Comparison of ENCODE assay signal across 30 cellular contexts in genomic region chr15:95887666-95888480, GRCh38.
DNase-seq lines count a peak whose midpoint lies in the region; ATAC-seq, FAIRE-seq and TF ChIP-seq lines count a peak whose summit lies in the region.
"Had no signal": no experiment of that assay in that cellular context is flagged by ENCODE, and none has a peak within 500 bp of the region (broad histone marks: within the 10 kb centered on the region; RNA-seq: fewer than 3 reads in every experiment).

No MANE protein-coding gene starts in this region.

- H3K27ac ChIP-seq in SJCRH30 (peak overlapping the region; percentile 67), epithelial cell of prostate (peak overlapping the region; percentile 23), osteoblast (ENCODE audit: low read depth, low read length) (no peak overlapping the region)
- H3K27ac ChIP-seq: adrenal gland, dorsolateral prefrontal cortex, gastrocnemius medialis, spleen had no signal

- ATAC-seq in GM18858 (IDR thresholded peaks at IDR 0.05; ENCODE audit: unreplicated experiment), result no peak
- ATAC-seq: activated CD4-positive, CD25-positive, alpha-beta regulatory T cell treated with anti-CD3 and anti-CD28 coated beads, Interleukin-2, amount 50 U/mL, for 24 hours; gastrocnemius medialis; GM12878; stimulated activated naive CD8-positive, alpha-beta T cell treated with anti-CD3 and anti-CD28 coated beads, Interleukin-15, Interleukin-2, amounts not matched to agents 100 U/mL and 50 U/mL, for 24 hours had no signal

- no peak for FAIRE-seq in H54 (lab: Jason Lieb, UNC)
- FAIRE-seq: GM12878 had no signal

- no peaks in the 10 kb centered on the region for H3K36me3 Mint-ChIP-seq in HFFc6 (ENCODE audit: low read depth)
- H3K36me3 Mint-ChIP-seq: CD4-positive, alpha-beta memory T cell had no signal

- TF ChIP-seq POLR2A in H54 (IDR thresholded peaks at IDR 0.05; ENCODE audit: low read depth, low read length), result no peak

- no peaks in the 10 kb centered on the region for H3K9me3 Mint-ChIP-seq in HFFc6

- H3K27me3 Mint-ChIP-seq in HFFc6 (ENCODE audit: insufficient read depth), result no peaks in the 10 kb centered on the region; the same call in 1 of the 2 replicates
- H3K27me3 Mint-ChIP-seq: activated CD4-positive, alpha-beta memory T cell treated with anti-CD3 and anti-CD28 coated beads, Interleukin-2, amount 10 ng/mL, durations not matched to agents 7 days and 5 days; CD4-positive, alpha-beta memory T cell had no signal

- H2AFZ ChIP-seq in osteoblast (ENCODE audit: low read length), result no peak overlapping the region

- H3K4me1 Mint-ChIP-seq in HFFc6 (ENCODE audit: low read depth), result peaks cover 46% of the 10 kb centered on the region
- H3K4me1 Mint-ChIP-seq: activated CD4-positive, alpha-beta memory T cell treated with anti-CD3 and anti-CD28 coated beads, Interleukin-2, amount 10 ng/mL, durations not matched to agents 7 days and 5 days; CD4-positive, alpha-beta memory T cell had no signal

- DNase-seq in HFFc6 (peak; percentile 24), SJCRH30 (peak; percentile 40 to 78), epithelial cell of prostate (ENCODE audit: low read depth, low spot score) (no peak), osteoblast (ENCODE audit: insufficient read length, low spot score, missing footprints) (no peak), ureter (ENCODE audit: low spot score) (no peak), NCI-H526 treated with DMSO at 0.1 percent for 48 hours (lab: John Stamatoyannopoulos, UW) (no peak), H54 (ENCODE audit: insufficient read length, low spot score) (no peak)
- DNase-seq: activated CD4-positive, alpha-beta memory T cell treated with anti-CD3 and anti-CD28 coated beads, Interleukin-2, amount 10 ng/mL, durations not matched to agents 7 days and 5 days; activated gamma-delta T cell; activated T-cell treated with anti-CD3 and anti-CD28 coated beads for 4 hours; adrenal gland; CD4-positive, alpha-beta memory T cell; dorsolateral prefrontal cortex; erythroblast; gastrocnemius medialis; islet precursor cell; MG63; NCI-H1436; NCI-H2107; NCI-H69; occipital lobe; retina; Right ventricle myocardium superior; spleen; stimulated activated CD4-positive, alpha-beta T cell treated with anti-CD3 and anti-CD28 coated beads, Interleukin-4, amount 100 ng/mL, for 4 hours; stimulated activated naive CD8-positive, alpha-beta T cell treated with anti-CD3 and anti-CD28 coated beads, Interleukin-15, Interleukin-2, amounts not matched to agents 100 U/mL and 50 U/mL, for 24 hours had no signal

- H3K36me3 ChIP-seq in SJCRH30, result no peaks in the 10 kb centered on the region
- H3K36me3 ChIP-seq in osteoblast (ENCODE audit: insufficient read depth, low read length), result no peaks in the 10 kb centered on the region
- H3K36me3 ChIP-seq: adrenal gland, gastrocnemius medialis, MG63, spleen had no signal

- no peak for TF ChIP-seq CTCF in HFFc6 (IDR thresholded peaks at IDR 0.05)
- TF ChIP-seq CTCF in osteoblast (IDR thresholded peaks at IDR 0.05; ENCODE audit: extremely low read depth, low read depth, low read length), result no peak

- peak overlapping the region; percentile 51 for H3K27ac Mint-ChIP-seq in HFFc6
- H3K27ac Mint-ChIP-seq: activated CD4-positive, alpha-beta memory T cell treated with anti-CD3 and anti-CD28 coated beads, Interleukin-2, amount 10 ng/mL, durations not matched to agents 7 days and 5 days; CD4-positive, alpha-beta memory T cell had no signal

- peak overlapping the region; percentile 45 for H3K4me3 Mint-ChIP-seq in HFFc6
- H3K4me3 Mint-ChIP-seq: activated CD4-positive, alpha-beta memory T cell treated with anti-CD3 and anti-CD28 coated beads, Interleukin-2, amount 10 ng/mL, durations not matched to agents 7 days and 5 days; CD4-positive, alpha-beta memory T cell had no signal

- H4K20me1 ChIP-seq in osteoblast (ENCODE audit: insufficient read depth, low read length), result no peaks in the 10 kb centered on the region

- no peaks in the 10 kb centered on the region for H3K27me3 ChIP-seq in SJCRH30
- H3K27me3 ChIP-seq in osteoblast (ENCODE audit: insufficient read depth, low read length), result no peaks in the 10 kb centered on the region
- H3K27me3 ChIP-seq: adrenal gland, gastrocnemius medialis, MG63, spleen had no signal

- 0 out of 2 replicates have a peak, but pooled peaks cover 4% of the 10 kb centered on the region for H3K9me3 ChIP-seq in SJCRH30 (replicated peaks)
- no peaks in the 10 kb centered on the region for H3K9me3 ChIP-seq in osteoblast (ENCODE audit: low read depth, low read length)
- H3K9me3 ChIP-seq: adrenal gland, gastrocnemius medialis, MG63, spleen had no signal

- H3K79me2 ChIP-seq in osteoblast (ENCODE audit: insufficient read depth, low read length), result no peaks in the 10 kb centered on the region

- peaks cover 44% of the 10 kb centered on the region for H3K4me1 ChIP-seq in SJCRH30
- peaks cover 2% of the 10 kb centered on the region for H3K4me1 ChIP-seq in osteoblast (ENCODE audit: insufficient read depth, low read length)
- H3K4me1 ChIP-seq: adrenal gland, gastrocnemius medialis, spleen had no signal

- H3K4me3 ChIP-seq in SJCRH30 (no peak overlapping the region), osteoblast (ENCODE audit: insufficient read depth, low read length) (no peak overlapping the region)
- H3K4me3 ChIP-seq: adrenal gland, dorsolateral prefrontal cortex, gastrocnemius medialis, GM12878, lung, MG63, spleen had no signal

- peak overlapping the region; percentile 45 for H3K4me2 ChIP-seq in osteoblast (ENCODE audit: insufficient read depth, low read length)

Comparison
In these comparisons a context has a peak if more than half of its experiments do, and no peak if none do; other contexts are left out.
1. DNase-seq: peak in HFFc6 (single experiment) and SJCRH30 (2 of 2); none in epithelial cell of prostate (single experiment), osteoblast (single experiment), ureter (single experiment), NCI-H526 treated with DMSO at 0.1 percent for 48 hours (single experiment) and H54 (single experiment).